Comparison of ENCODE assay signal across 1 cellular context in the genomic region with DNA sequence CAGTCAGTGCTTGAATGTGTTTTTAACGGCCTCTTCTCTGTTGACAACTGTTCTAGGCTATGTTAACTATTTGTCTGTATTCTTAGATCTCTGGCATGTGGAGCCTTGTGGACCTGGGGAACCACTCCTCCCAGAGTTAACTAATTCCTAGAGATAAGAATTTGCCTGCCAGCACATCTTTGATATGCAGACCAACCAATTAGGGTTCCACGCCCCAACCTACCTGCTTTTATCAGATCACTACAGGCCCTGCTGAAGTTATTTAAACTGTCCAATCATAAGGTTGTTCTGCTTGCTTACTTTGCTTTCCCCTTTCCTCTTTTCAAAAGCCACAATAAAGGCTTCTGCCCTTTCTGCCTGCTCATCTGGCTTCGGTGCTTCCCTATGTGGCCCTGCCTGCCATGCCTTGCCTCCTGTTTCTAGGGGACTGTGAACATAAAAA.
TF ChIP-seq lines count a peak whose summit lies in the region.

No MANE protein-coding gene starts in this region.

TF ChIP-seq in K562, 482 proteins besides CTCF, POLR2A, EP300 and RAD21 (continued from another document and continues in another):
- TF ChIP-seq ZNF592 (IDR thresholded peaks at IDR 0.05) (peak; percentile 71; the same call in 1 of the 2 replicates), JUND (IDR thresholded peaks at IDR 0.05; ENCODE audit: borderline replicate concordance, low read depth, low read length) (peak; percentile 5; the same call in 1 of the 2 replicates), JUND (tag; IDR thresholded peaks at IDR 0.05; ENCODE audit: borderline replicate concordance, low read depth, low read length) (peak; percentile 53; the same call in 1 of the 3 replicates), SOX6 (IDR thresholded peaks at IDR 0.05) (peak; percentile 73; the same call in 1 of the 2 replicates), MTA1 (IDR thresholded peaks at IDR 0.05; ENCODE audit: borderline replicate concordance) (peak; percentile 37; the same call in 1 of the 2 replicates), SMARCA4 (IDR thresholded peaks at IDR 0.05) (peak; percentile 70), BCL6 (CRISPR knock-in tag; IDR thresholded peaks at IDR 0.05) (no peak), STAT5A (IDR thresholded peaks at IDR 0.05; ENCODE audit: borderline replicate concordance, low read length) (peak; percentile 37; the same call in 1 of the 2 replicates), ZNF316 (IDR thresholded peaks at IDR 0.05) (peak; percentile 33), FOXM1 (IDR thresholded peaks at IDR 0.05; ENCODE audit: low read depth) (peak; percentile 98), FOXM1 (CRISPR knock-in tag; IDR thresholded peaks at IDR 0.05; ENCODE audit: low read depth) (no peak), GATAD2A (IDR thresholded peaks at IDR 0.05) (peak; percentile 49; the same call in 1 of the 2 replicates), ZNF197 (CRISPR knock-in tag; IDR thresholded peaks at IDR 0.05; ENCODE audit: low read depth) (no peak), CCNT2 (IDR thresholded peaks at IDR 0.05; ENCODE audit: borderline replicate concordance, extremely low read depth, insufficient read length, low read depth, low read length) (peak; percentile 61), ZMIZ1 (IDR thresholded peaks at IDR 0.05; ENCODE audit: low read depth in 2 of 2, low read length in 2 of 2) (no peak), AFF1 (IDR thresholded peaks at IDR 0.05; ENCODE audit: low read depth in 1 of 2, partially characterized antibody in 2 of 2) (peak in 1 of 2 experiments; percentile 30), MEIS2 (IDR thresholded peaks at IDR 0.05; ENCODE audit: partially characterized antibody) (peak; percentile 29), RBM39 (optimal IDR thresholded peaks at IDR 0.05; ENCODE audit: low read depth, low read length) (no peak), CTBP1 (IDR thresholded peaks at IDR 0.05; ENCODE audit: borderline replicate concordance) (peak; percentile 83; the same call in 1 of the 2 replicates), TAF9B (IDR thresholded peaks at IDR 0.05; ENCODE audit: partially characterized antibody) (peak; percentile 33), GATAD2B (IDR thresholded peaks at IDR 0.05; ENCODE audit: borderline replicate concordance) (peak; percentile 58; the same call in 1 of the 2 replicates), NFYB (IDR thresholded peaks at IDR 0.05; ENCODE audit: extremely low read depth, insufficient read length) (peak; percentile 63), TEAD4 (IDR thresholded peaks at IDR 0.05; ENCODE audit: low read length) (peak; percentile 82), TEAD4 (CRISPR knock-in tag; IDR thresholded peaks at IDR 0.05; ENCODE audit: borderline replicate concordance) (no peak), CC2D1A (IDR thresholded peaks at IDR 0.05) (peak; percentile 88)
- TF ChIP-seq, protein P1, sequence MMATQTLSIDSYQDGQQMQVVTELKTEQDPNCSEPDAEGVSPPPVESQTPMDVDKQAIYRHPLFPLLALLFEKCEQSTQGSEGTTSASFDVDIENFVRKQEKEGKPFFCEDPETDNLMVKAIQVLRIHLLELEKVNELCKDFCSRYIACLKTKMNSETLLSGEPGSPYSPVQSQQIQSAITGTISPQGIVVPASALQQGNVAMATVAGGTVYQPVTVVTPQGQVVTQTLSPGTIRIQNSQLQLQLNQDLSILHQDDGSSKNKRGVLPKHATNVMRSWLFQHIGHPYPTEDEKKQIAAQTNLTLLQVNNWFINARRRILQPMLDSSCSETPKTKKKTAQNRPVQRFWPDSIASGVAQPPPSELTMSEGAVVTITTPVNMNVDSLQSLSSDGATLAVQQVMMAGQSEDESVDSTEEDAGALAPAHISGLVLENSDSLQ (IDR thresholded peaks at IDR 0.05) = peak; percentile 50; the same call in 1 of the 2 replicates
- TF ChIP-seq, protein P2, sequence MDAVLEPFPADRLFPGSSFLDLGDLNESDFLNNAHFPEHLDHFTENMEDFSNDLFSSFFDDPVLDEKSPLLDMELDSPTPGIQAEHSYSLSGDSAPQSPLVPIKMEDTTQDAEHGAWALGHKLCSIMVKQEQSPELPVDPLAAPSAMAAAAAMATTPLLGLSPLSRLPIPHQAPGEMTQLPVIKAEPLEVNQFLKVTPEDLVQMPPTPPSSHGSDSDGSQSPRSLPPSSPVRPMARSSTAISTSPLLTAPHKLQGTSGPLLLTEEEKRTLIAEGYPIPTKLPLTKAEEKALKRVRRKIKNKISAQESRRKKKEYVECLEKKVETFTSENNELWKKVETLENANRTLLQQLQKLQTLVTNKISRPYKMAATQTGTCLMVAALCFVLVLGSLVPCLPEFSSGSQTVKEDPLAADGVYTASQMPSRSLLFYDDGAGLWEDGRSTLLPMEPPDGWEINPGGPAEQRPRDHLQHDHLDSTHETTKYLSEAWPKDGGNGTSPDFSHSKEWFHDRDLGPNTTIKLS (IDR thresholded peaks at IDR 0.05; ENCODE audit: borderline replicate concordance, low read depth) = peak; percentile 58; the same call in 1 of the 2 replicates
- TF ChIP-seq, protein P3, sequence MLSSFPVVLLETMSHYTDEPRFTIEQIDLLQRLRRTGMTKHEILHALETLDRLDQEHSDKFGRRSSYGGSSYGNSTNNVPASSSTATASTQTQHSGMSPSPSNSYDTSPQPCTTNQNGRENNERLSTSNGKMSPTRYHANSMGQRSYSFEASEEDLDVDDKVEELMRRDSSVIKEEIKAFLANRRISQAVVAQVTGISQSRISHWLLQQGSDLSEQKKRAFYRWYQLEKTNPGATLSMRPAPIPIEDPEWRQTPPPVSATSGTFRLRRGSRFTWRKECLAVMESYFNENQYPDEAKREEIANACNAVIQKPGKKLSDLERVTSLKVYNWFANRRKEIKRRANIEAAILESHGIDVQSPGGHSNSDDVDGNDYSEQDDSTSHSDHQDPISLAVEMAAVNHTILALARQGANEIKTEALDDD (IDR thresholded peaks at IDR 0.05) = peak; percentile 96
- TF ChIP-seq, protein P4, sequence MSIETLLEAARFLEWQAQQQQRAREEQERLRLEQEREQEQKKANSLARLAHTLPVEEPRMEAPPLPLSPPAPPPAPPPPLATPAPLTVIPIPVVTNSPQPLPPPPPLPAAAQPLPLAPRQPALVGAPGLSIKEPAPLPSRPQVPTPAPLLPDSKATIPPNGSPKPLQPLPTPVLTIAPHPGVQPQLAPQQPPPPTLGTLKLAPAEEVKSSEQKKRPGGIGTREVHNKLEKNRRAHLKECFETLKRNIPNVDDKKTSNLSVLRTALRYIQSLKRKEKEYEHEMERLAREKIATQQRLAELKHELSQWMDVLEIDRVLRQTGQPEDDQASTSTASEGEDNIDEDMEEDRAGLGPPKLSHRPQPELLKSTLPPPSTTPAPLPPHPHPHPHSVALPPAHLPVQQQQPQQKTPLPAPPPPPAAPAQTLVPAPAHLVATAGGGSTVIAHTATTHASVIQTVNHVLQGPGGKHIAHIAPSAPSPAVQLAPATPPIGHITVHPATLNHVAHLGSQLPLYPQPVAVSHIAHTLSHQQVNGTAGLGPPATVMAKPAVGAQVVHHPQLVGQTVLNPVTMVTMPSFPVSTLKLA (conservative IDR thresholded peaks at IDR 0.05) = peak in 1 of 2 experiments; percentile 51; a peak in 2 of 4 replicates
